ENCODE assay signal across 8 cellular contexts in the genomic region with DNA sequence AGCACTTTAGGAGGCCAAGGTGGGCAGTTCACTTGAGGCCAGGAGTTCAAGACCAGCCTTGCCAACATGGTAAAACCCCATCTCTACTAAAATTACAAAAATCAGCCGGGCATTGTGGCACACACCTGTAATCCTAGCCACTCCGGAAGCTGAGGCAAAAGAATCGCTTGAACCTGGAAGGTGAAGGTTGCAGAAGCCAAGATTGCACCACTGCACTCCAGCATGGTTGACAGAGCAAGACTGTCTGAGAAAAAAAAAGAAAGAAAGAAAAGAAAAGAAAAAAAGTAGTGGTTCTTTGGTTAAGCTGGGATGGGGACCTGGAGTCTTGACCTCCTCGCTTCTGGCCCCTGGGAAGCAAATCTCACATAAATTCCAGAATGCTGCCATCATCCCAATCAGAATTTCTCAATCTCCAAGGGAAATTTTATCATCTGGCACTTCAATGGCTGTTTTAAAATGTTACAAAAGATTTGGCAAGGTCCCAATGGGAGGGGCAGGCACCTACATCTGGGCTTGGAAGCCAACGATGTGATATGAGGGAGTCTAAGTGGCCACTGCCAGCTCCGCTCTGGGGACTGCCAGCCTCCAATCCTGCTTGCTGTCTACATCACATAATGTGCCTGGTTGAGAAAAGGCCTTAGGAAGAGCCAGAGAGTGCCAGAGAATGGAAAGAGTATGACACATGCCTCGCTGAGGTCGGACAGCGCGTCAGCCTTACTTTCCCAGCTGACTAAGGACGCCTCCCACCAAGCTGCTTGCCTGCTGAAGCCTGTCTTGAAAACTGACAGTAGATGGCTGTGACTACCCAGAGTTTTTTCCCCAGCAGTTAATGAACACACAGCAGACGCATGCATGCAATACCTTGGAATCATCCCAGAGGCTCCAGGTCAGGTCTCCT. TPM values are rescaled to one million over a fixed set of nuclear protein-coding genes. Genes with fewer than 3 reads are reported as not detected.
DNase-seq lines count a peak whose midpoint lies in the region; ATAC-seq, FAIRE-seq and TF ChIP-seq lines count a peak whose summit lies in the region.

No MANE protein-coding gene starts in this region.

- 36 to 45% (median 42%) methylated on average over 12 of the region's 12 CpGs for WGBS in ovary, 3 donors

- DNase-seq in BE2C (peak; percentile 72), NCI-H345 treated with DMSO at 0.1 percent for 48 hours (lab: John Stamatoyannopoulos, UW; ENCODE audit: unreplicated experiment) (peak; percentile 10), fibroblast of mammary gland (ENCODE audit: low read depth) (peak; percentile 99), ovary (peak; percentile 63 to 80 (median 66)), D721Med (ENCODE audit: insufficient read length, low spot score) (no peak), NCI-H748 (lab: John Stamatoyannopoulos, UW; ENCODE audit: unreplicated experiment) (no peak), ecto neural progenitor cell (ENCODE audit: low spot score) (no peak)

- H3K27me3 ChIP-seq in BE2C: no peaks in the 10 kb centered on the region
- no peaks in the 10 kb centered on the region for H3K27me3 ChIP-seq in ovary

- ATAC-seq in GM18517 (IDR thresholded peaks at IDR 0.05; ENCODE audit: unreplicated experiment): no peak

- H3K4me3 ChIP-seq in BE2C (ENCODE audit: low read depth, low read length): peak overlapping the region; percentile 11
- no peak overlapping the region for H3K4me3 ChIP-seq in fibroblast of mammary gland (ENCODE audit: control insufficient read depth, low read depth, low read length)
- H3K4me3 ChIP-seq in ovary: no peak overlapping the region

- peaks cover 29% of the 10 kb centered on the region for H3K4me1 ChIP-seq in BE2C
- peaks cover 9% of the 10 kb centered on the region for H3K4me1 ChIP-seq in ovary (ENCODE audit: insufficient read depth)

- H3K9me3 ChIP-seq in BE2C: no peaks in the 10 kb centered on the region
- no peaks in the 10 kb centered on the region for H3K9me3 ChIP-seq in ovary

- TF ChIP-seq EP300 in ovary (IDR thresholded peaks at IDR 0.05): no peak

- peak overlapping the region; percentile 26 to 54 for H3K27ac ChIP-seq in ovary

- FAIRE-seq in D721Med (lab: Jason Lieb, UNC): no peak

- peak; percentile 15; the same call in 1 of the 2 replicates for TF ChIP-seq CTCF in BE2C (IDR thresholded peaks at IDR 0.05; ENCODE audit: low read depth, low read length)
- TF ChIP-seq CTCF in fibroblast of mammary gland (conservative IDR thresholded peaks at IDR 0.05; ENCODE audit: control insufficient read depth, insufficient read depth, low read depth, low read length): peak; percentile 25
- TF ChIP-seq CTCF in ovary (IDR thresholded peaks at IDR 0.05): no peak
- TF ChIP-seq CTCF in D721Med (IDR thresholded peaks at IDR 0.05; ENCODE audit: insufficient read depth, missing control alignments): no peak

- H3K36me3 ChIP-seq in BE2C (no peaks in the 10 kb centered on the region), ovary (no peaks in the 10 kb centered on the region)

- TF ChIP-seq POLR2A in ovary (IDR thresholded peaks at IDR 0.05): no peak

- intact Hi-C loops in ovary (cut with DNase I): no loop called here

RNA-seq across cellular contexts. Expression of a gene that starts 42.1 kb away (rescaled TPM):
- polyA plus RNA-seq in BE2C (2012; ENCODE audit: insufficient read depth, insufficient read length, low read depth): 555 TPM
- total RNA-seq in ovary: 100 to 1,000 TPM; 151 to 239 (median 193) TPM
- 100 to 1,000 TPM; 186 to 187 TPM for polyA plus RNA-seq in ovary

Comparison
In these comparisons a context has a peak if more than half of its experiments do, and no peak if none do; other contexts are left out.
1. DNase-seq: peak in BE2C (single experiment), NCI-H345 treated with DMSO at 0.1 percent for 48 hours (single experiment), fibroblast of mammary gland (single experiment) and ovary (5 of 5); none in D721Med (single experiment), NCI-H748 (single experiment) and ecto neural progenitor cell (single experiment).
2. CTCF ChIP-seq: peak in BE2C (single experiment) and fibroblast of mammary gland (single experiment); none in ovary (0 of 3) and D721Med (single experiment).